ENCODE assay signal across 8 cellular contexts in the genomic region with DNA sequence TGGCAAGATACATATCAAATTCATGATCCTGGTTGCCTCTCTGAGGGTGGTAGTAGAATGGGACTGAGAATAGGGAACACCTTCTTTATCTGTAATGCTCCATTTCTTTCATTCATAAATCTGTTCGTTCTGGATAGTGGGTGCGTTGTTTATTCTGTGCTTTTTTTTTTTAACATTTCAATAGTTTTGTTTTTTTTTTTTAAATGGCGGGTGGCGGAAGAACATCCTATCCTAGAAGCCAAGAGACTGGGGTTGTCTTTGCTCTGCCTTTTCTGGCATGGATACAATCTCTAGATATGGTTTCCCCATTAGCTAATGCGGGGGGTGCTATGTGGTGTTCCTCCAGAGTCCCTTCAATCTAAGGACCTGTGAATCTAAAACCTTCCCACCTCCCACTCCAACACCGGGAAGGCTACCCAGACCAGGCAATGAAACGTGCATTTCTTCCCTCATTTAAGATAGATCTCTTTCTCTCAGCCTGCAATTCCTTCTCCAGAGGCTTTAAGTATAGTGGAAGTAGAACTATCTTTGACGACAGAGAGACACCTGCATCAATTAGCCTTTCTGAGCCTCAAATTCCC. TPM values are rescaled to one million over a fixed set of nuclear protein-coding genes. Genes with fewer than 3 reads are reported as not detected.
DNase-seq lines count a peak whose midpoint lies in the region; ATAC-seq and TF ChIP-seq lines count a peak whose summit lies in the region.

No MANE protein-coding gene starts in this region.

- peak overlapping the region; percentile 98 for H3K27ac ChIP-seq in vagina

- ATAC-seq in HG03354 (IDR thresholded peaks at IDR 0.05; ENCODE audit: poor library complexity, severe bottlenecking, unreplicated experiment) (peak; percentile 1), GM19467 (IDR thresholded peaks at IDR 0.05; ENCODE audit: unreplicated experiment) (no peak)
- no peak for ATAC-seq in activated naive CD8-positive, alpha-beta T cell treated with anti-CD3 and anti-CD28 coated beads, Interleukin-2, amount 50 U/mL, for 24 hours

- peaks cover 44% of the 10 kb centered on the region for H3K4me1 Mint-ChIP-seq in activated naive CD8-positive, alpha-beta T cell treated with anti-CD3 and anti-CD28 coated beads, Interleukin-2, amount 50 U/mL, for 24 hours

- H3K27me3 ChIP-seq in vagina = no peaks in the 10 kb centered on the region

- intact Hi-C loops in lower leg skin (cut with DNase I; ENCODE audit: low total_unique reads) = no loop called here
- intact Hi-C loops in vagina (cut with DNase I) = no loop called here

- H3K36me3 Mint-ChIP-seq in activated naive CD8-positive, alpha-beta T cell treated with anti-CD3 and anti-CD28 coated beads, Interleukin-2, amount 50 U/mL, for 24 hours (ENCODE audit: low read depth) = peaks cover 4% of the 10 kb centered on the region

- peak overlapping the region; percentile 99 for H3K27ac Mint-ChIP-seq in activated naive CD8-positive, alpha-beta T cell treated with anti-CD3 and anti-CD28 coated beads, Interleukin-2, amount 50 U/mL, for 24 hours

- H3K4me1 ChIP-seq in vagina = peaks cover 26% of the 10 kb centered on the region

- H3K4me3 ChIP-seq in lower leg skin (ENCODE audit: low read depth, poor library complexity, severe bottlenecking) = peak overlapping the region; percentile 88
- peak overlapping the region; percentile 72 to 89 for H3K4me3 ChIP-seq in vagina

- DNase-seq in D341Med (ENCODE audit: low spot score) (peak; percentile 30), lower leg skin (ENCODE audit: low spot score in 2 of 2) (no peak), vagina (ENCODE audit: extremely low spot score in 2 of 2) (no peak), dedifferentiated amniotic fluid mesenchymal stem cell (ENCODE audit: extremely low spot score) (no peak), OCI-M1 (lab: John Stamatoyannopoulos, UW) (no peak)
- no peak for DNase-seq in activated naive CD8-positive, alpha-beta T cell treated with anti-CD3 and anti-CD28 coated beads, Interleukin-2, amount 50 U/mL, for 24 hours

- H3K9me3 ChIP-seq in vagina = no peaks in the 10 kb centered on the region

- TF ChIP-seq CTCF in lower leg skin (IDR thresholded peaks at IDR 0.05) (no peak), vagina (IDR thresholded peaks at IDR 0.05) (no peak)

- TF ChIP-seq POLR2A in lower leg skin (IDR thresholded peaks at IDR 0.05) (no peak), vagina (IDR thresholded peaks at IDR 0.05) (no peak)

- 14% methylated on average over 8 of the region's 8 CpGs for WGBS in lower leg skin, 2 donors

- H3K9me3 Mint-ChIP-seq in activated naive CD8-positive, alpha-beta T cell treated with anti-CD3 and anti-CD28 coated beads, Interleukin-2, amount 50 U/mL, for 24 hours = no peaks in the 10 kb centered on the region

- H3K4me3 Mint-ChIP-seq in activated naive CD8-positive, alpha-beta T cell treated with anti-CD3 and anti-CD28 coated beads, Interleukin-2, amount 50 U/mL, for 24 hours = peak overlapping the region; percentile 97

- no peaks in the 10 kb centered on the region for H3K27me3 Mint-ChIP-seq in activated naive CD8-positive, alpha-beta T cell treated with anti-CD3 and anti-CD28 coated beads, Interleukin-2, amount 50 U/mL, for 24 hours

- H3K36me3 ChIP-seq in vagina = peaks cover 0 to 9% of the 10 kb centered on the region in 2 donors

RNA-seq across cellular contexts. Expression of gene CCDC28A, which starts 0.9 kb away (rescaled TPM):
- total RNA-seq in lower leg skin (10 to 100 TPM; 16.5 to 23.4 (median 20.6) TPM), vagina (11.0 TPM)

RNA-seq across cellular contexts. Expression of gene ECT2L, which starts 23.2 kb away (rescaled TPM):
- total RNA-seq in lower leg skin (under 1 TPM in 3 of 4 donors, not detected in 1; 0.08 to 0.26 (median 0.10) TPM), vagina (not detected)
